In the genomic region with DNA sequence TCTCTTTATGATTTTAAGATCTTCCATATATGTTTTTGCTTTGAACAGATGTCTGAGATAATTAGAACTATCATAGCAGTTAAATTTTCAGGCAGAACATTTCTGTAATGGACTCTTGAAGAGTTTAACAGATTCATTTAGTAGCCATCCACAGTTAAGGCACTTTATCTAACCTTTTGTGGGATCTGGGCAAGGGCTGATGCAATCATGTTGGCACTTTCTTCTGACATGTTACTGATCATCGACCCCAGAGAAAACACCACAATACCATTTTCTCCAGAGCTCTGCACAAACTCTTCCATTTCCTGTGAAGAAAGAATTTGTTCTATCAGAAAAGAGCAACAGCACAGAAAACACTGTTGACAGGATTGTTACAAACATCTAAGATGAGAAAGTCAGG, we compare ENCODE assay signal across 5 cellular contexts. TPM values are rescaled to one million over a fixed set of nuclear protein-coding genes. Genes with fewer than 3 reads are reported as not detected.
"Had no signal": no experiment of that assay in that cellular context is flagged by ENCODE, and none has a peak within 500 bp of the region (broad histone marks: within the 10 kb centered on the region; RNA-seq: fewer than 3 reads in every experiment).

No MANE protein-coding gene starts in this region.

RNA-seq across cellular contexts. Expression of a gene that starts 15.8 kb away (rescaled TPM):
- total RNA-seq: PC-3, Right ventricle myocardium inferior, RPMI7951, SJCRH30, SK-MEL-5 had no signal
